Comparison of ENCODE assay signal across 9 cellular contexts in the genomic region with DNA sequence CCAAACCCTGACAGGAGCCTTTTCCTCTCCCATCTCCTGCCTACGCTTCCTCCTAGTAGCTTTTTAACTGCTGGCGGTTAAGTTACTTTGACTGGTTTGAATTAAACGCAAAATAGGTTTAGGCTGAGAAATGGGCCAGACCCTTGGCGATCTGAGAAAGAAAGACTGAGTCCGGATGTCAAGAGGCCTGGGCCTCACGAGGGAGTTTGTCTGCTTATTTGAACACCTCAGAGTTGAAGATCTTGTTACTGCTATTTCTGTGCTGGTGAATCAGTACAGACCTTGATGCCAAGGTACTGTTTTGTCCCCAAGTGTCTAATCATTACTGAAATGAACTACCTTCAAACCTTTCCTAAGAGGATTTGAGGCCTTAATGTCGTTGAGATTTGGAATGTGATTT. TPM values are rescaled to one million over a fixed set of nuclear protein-coding genes. Genes with fewer than 3 reads are reported as not detected.
DNase-seq lines count a peak whose midpoint lies in the region; ATAC-seq and TF ChIP-seq lines count a peak whose summit lies in the region.
"Had no signal": no experiment of that assay in that cellular context is flagged by ENCODE, and none has a peak within 500 bp of the region (broad histone marks: within the 10 kb centered on the region; RNA-seq: fewer than 3 reads in every experiment).

No MANE protein-coding gene starts in this region.

- peak overlapping the region; percentile 56 for H3K4me3 ChIP-seq in astrocyte of the spinal cord (ENCODE audit: low read depth, low read length)
- peak overlapping the region; percentile 33 to 52 for H3K4me3 ChIP-seq in left lung
- H3K4me3 ChIP-seq in testis = peak overlapping the region; percentile 36 to 66
- H3K4me3 ChIP-seq: BLaER1 had no signal

- H3K36me3 Mint-ChIP-seq in activated CD4-positive, alpha-beta T cell treated with anti-CD3 and anti-CD28 coated beads for 36 hours (ENCODE audit: low read depth) = no peaks in the 10 kb centered on the region

- peak overlapping the region; percentile 65 for H3K4me3 Mint-ChIP-seq in activated CD4-positive, alpha-beta T cell treated with anti-CD3 and anti-CD28 coated beads for 36 hours

- no peak overlapping the region for H3K27ac ChIP-seq in left lung
- peak overlapping the region; percentile 17 to 75 for H3K27ac ChIP-seq in testis
- H3K27ac ChIP-seq: BLaER1 had no signal

- H3K27me3 Mint-ChIP-seq in activated CD4-positive, alpha-beta T cell treated with anti-CD3 and anti-CD28 coated beads for 36 hours = peaks cover 22% of the 10 kb centered on the region

- H3K36me3 ChIP-seq in left lung = no peaks in the 10 kb centered on the region
- no peaks in the 10 kb centered on the region for H3K36me3 ChIP-seq in testis (ENCODE audit: low read depth, missing control alignments)
- H3K36me3 ChIP-seq: BLaER1 had no signal

- POLR2A ChIA-PET in activated CD4-positive, alpha-beta T cell treated with anti-CD3 and anti-CD28 coated beads for 36 hours (lab: Charles Lee) = no interaction called here

- in situ Hi-C loops in astrocyte of the spinal cord (cut with HindIII; ENCODE audit: low sequenced_read_pairs) = no loop called here

- no peaks in the 10 kb centered on the region for H3K9me3 ChIP-seq in left lung
- H3K9me3 ChIP-seq in testis = no peaks in the 10 kb centered on the region

- no peak for TF ChIP-seq POLR2A in testis (IDR thresholded peaks at IDR 0.05)

- WGBS in testis, 2 donors = 29 to 35% methylated on average over 7 of the region's 7 CpGs

- peak; percentile 8 for DNase-seq in activated CD4-positive, alpha-beta T cell treated with anti-CD3 and anti-CD28 coated beads for 36 hours
- no peak for DNase-seq in activated CD4-positive, alpha-beta T cell treated with anti-CD3 and anti-CD28 coated beads, Interleukin-2, amount 50 U/mL, for 1 hour
- DNase-seq in astrocyte of the spinal cord (ENCODE audit: low read depth, low spot score) (no peak), left lung (no peak), testis (no peak), DMS153 (lab: John Stamatoyannopoulos, UW) (no peak), midbrain (lab: John Stamatoyannopoulos, UW) (no peak), activated gamma-delta T cell (lab: John Stamatoyannopoulos, UW) (no peak)

- TF ChIP-seq CTCF in astrocyte of the spinal cord (IDR thresholded peaks at IDR 0.05; ENCODE audit: low read depth, low read length) (no peak), left lung (IDR thresholded peaks at IDR 0.05) (no peak), testis (IDR thresholded peaks at IDR 0.05) (no peak)

- intact Hi-C loops in activated CD4-positive, alpha-beta T cell treated with anti-CD3 and anti-CD28 coated beads for 36 hours (cut with DNase I, micrococcal nuclease) = no loop called here
- intact Hi-C loops in left lung (cut with DNase I) (no loop called here), testis (cut with DNase I; ENCODE audit: low total_unique reads) (no loop called here)

- no peak overlapping the region for H3K27ac Mint-ChIP-seq in activated CD4-positive, alpha-beta T cell treated with anti-CD3 and anti-CD28 coated beads for 36 hours

- no peaks in the 10 kb centered on the region for H3K9me3 Mint-ChIP-seq in activated CD4-positive, alpha-beta T cell treated with anti-CD3 and anti-CD28 coated beads for 36 hours (ENCODE audit: low read depth)

- no peak for ATAC-seq in activated CD4-positive, alpha-beta T cell treated with anti-CD3 and anti-CD28 coated beads for 36 hours
- peak; percentile 2 for ATAC-seq in left lung

- H3K4me1 Mint-ChIP-seq in activated CD4-positive, alpha-beta T cell treated with anti-CD3 and anti-CD28 coated beads for 36 hours = peaks cover 24% of the 10 kb centered on the region

- peaks cover 0 to 37% of the 10 kb centered on the region in 2 donors for H3K27me3 ChIP-seq in left lung
- H3K27me3 ChIP-seq in testis = no peaks in the 10 kb centered on the region
- H3K27me3 ChIP-seq: BLaER1 had no signal

- H3K4me1 ChIP-seq in left lung = peaks cover 0 to 7% of the 10 kb centered on the region in 2 donors
- no peaks in the 10 kb centered on the region for H3K4me1 ChIP-seq in testis
- H3K4me1 ChIP-seq: BLaER1 had no signal

- CTCF ChIA-PET in activated CD4-positive, alpha-beta T cell treated with anti-CD3 and anti-CD28 coated beads for 36 hours (lab: Charles Lee) = interaction anchor here (0.8 kb wide), 1 partner anchor 524 kb away, joined by 3 read pairs; no protein-coding TSS in a partner anchor

RNA-seq across cellular contexts. Expression of a gene that starts 0.8 kb away (rescaled TPM):
- total RNA-seq in activated CD4-positive, alpha-beta T cell treated with anti-CD3 and anti-CD28 coated beads for 36 hours = under 1 TPM; 0.09 to 0.21 TPM
- total RNA-seq in left lung = 10 to 100 TPM; 32.6 to 45.2 TPM
- 10 to 100 TPM; 47.4 to 53.7 TPM for total RNA-seq in testis
- 17.7 TPM for polyA plus RNA-seq in testis (ENCODE audit: insufficient read depth, low read depth, low replicate concordance)

Comparison
In these comparisons a context has a peak if more than half of its experiments do, and no peak if none do; other contexts are left out.
1. H3K27ac ChIP-seq: peak in testis (2 of 2); none in left lung (0 of 2).
2. RNA of a gene that starts 0.8 kb away (total RNA-seq): 47.4 to 53.7 TPM in testis and 32.6 to 45.2 TPM in left lung; 0.09 to 0.21 TPM in activated CD4-positive, alpha-beta T cell treated with anti-CD3 and anti-CD28 coated beads for 36 hours; every median in the first group is over 10 times any median in the second.
3. Peak in every context shown above with its lines, with median percentiles within 50 percentile points of each other: H3K4me3 ChIP-seq.